Comparison of ENCODE assay signal across 16 cellular contexts in genomic region chr3:17655743-17656142, GRCh38.
A peak's percentile ranks its signal among the peaks of the same experiment; 100 is the strongest.
DNase-seq lines count a peak whose midpoint lies in the region; ATAC-seq and TF ChIP-seq lines count a peak whose summit lies in the region.
"Had no signal": no experiment of that assay in that cellular context is flagged by ENCODE, and none has a peak within 500 bp of the region (broad histone marks: within the 10 kb centered on the region; RNA-seq: fewer than 3 reads in every experiment).

No MANE protein-coding gene starts in this region.

- no peaks in the 10 kb centered on the region for H3K9me3 Mint-ChIP-seq in dendritic cell treated with granulocyte-macrophage colony-stimulating factor and Interleukin-4, amounts not matched to agents 40 ng/mL and 50 ng/mL, for 4 days
- no peaks in the 10 kb centered on the region for H3K9me3 Mint-ChIP-seq in nephron progenitor cell

- ATAC-seq in GM18868 (IDR thresholded peaks at IDR 0.05; ENCODE audit: unreplicated experiment) (peak; percentile 70), GM21576 (IDR thresholded peaks at IDR 0.05; ENCODE audit: unreplicated experiment) (peak; percentile 79), HG03045 (IDR thresholded peaks at IDR 0.05; ENCODE audit: unreplicated experiment) (peak; percentile 72), GM18873 (IDR thresholded peaks at IDR 0.05; ENCODE audit: low FRiP score, unreplicated experiment) (no peak)
- ATAC-seq: left lung had no signal

- H3K4me1 Mint-ChIP-seq in dendritic cell treated with granulocyte-macrophage colony-stimulating factor and Interleukin-4, amounts not matched to agents 40 ng/mL and 50 ng/mL, for 4 days (ENCODE audit: low read depth), result peaks cover 26% of the 10 kb centered on the region
- H3K4me1 Mint-ChIP-seq in nephron progenitor cell, result no peaks in the 10 kb centered on the region
- H3K4me1 Mint-ChIP-seq: activated naive CD8-positive, alpha-beta T cell treated with anti-CD3 and anti-CD28 coated beads, Interleukin-2, amount 10 ng/mL, durations not matched to agents 7 days and 5 days had no signal

- no peak overlapping the region for H3K4me3 Mint-ChIP-seq in dendritic cell treated with granulocyte-macrophage colony-stimulating factor and Interleukin-4, amounts not matched to agents 40 ng/mL and 50 ng/mL, for 4 days
- H3K4me3 Mint-ChIP-seq in nephron progenitor cell, result no peak overlapping the region
- H3K4me3 Mint-ChIP-seq: activated naive CD8-positive, alpha-beta T cell treated with anti-CD3 and anti-CD28 coated beads, Interleukin-2, amount 10 ng/mL, durations not matched to agents 7 days and 5 days; B cell had no signal

- DNase-seq in nephron progenitor cell (no peak), NCI-H2107 treated with DMSO at 0.1 percent for 48 hours (lab: John Stamatoyannopoulos, UW; ENCODE audit: unreplicated experiment) (no peak), ACHN (no peak)
- DNase-seq: activated CD4-positive, alpha-beta T cell treated with anti-CD3 and anti-CD28 coated beads for 48 hours; activated naive CD8-positive, alpha-beta T cell treated with anti-CD3 and anti-CD28 coated beads, Interleukin-2, amount 10 ng/mL, durations not matched to agents 7 days and 5 days; DMS53; effector memory CD4-positive, alpha-beta T cell; left lung; SHP77; T-helper 9 cell had no signal

- intact Hi-C loops in dendritic cell treated with granulocyte-macrophage colony-stimulating factor and Interleukin-4, amounts not matched to agents 40 ng/mL and 50 ng/mL, for 4 days (cut with micrococcal nuclease), result no loop called here

- H3K27me3 Mint-ChIP-seq in dendritic cell treated with granulocyte-macrophage colony-stimulating factor and Interleukin-4, amounts not matched to agents 40 ng/mL and 50 ng/mL, for 4 days, result no peaks in the 10 kb centered on the region
- H3K27me3 Mint-ChIP-seq in nephron progenitor cell (ENCODE audit: low read depth, poor library complexity), result no peaks in the 10 kb centered on the region
- H3K27me3 Mint-ChIP-seq: activated naive CD8-positive, alpha-beta T cell treated with anti-CD3 and anti-CD28 coated beads, Interleukin-2, amount 10 ng/mL, durations not matched to agents 7 days and 5 days; B cell had no signal

- no peaks in the 10 kb centered on the region for H3K36me3 Mint-ChIP-seq in dendritic cell treated with granulocyte-macrophage colony-stimulating factor and Interleukin-4, amounts not matched to agents 40 ng/mL and 50 ng/mL, for 4 days (ENCODE audit: low read depth)
- no peaks in the 10 kb centered on the region for H3K36me3 Mint-ChIP-seq in nephron progenitor cell (ENCODE audit: low read depth)

- no peak for TF ChIP-seq CTCF in nephron progenitor cell (IDR thresholded peaks at IDR 0.05)

- peak overlapping the region; percentile 69 for H3K27ac Mint-ChIP-seq in dendritic cell treated with granulocyte-macrophage colony-stimulating factor and Interleukin-4, amounts not matched to agents 40 ng/mL and 50 ng/mL, for 4 days
- no peak overlapping the region for H3K27ac Mint-ChIP-seq in nephron progenitor cell
- H3K27ac Mint-ChIP-seq: activated naive CD8-positive, alpha-beta T cell treated with anti-CD3 and anti-CD28 coated beads, Interleukin-2, amount 10 ng/mL, durations not matched to agents 7 days and 5 days; B cell had no signal

- in situ Hi-C loops in ACHN (cut with HindIII; ENCODE audit: low pct_ligation_motif_present, low pct_unique_long_range_greater_than_20kb, low sequenced_read_pairs), result no loop called here
